In genomic region chr17:80213651-80213975, GRCh38 we compare ENCODE assay signal across 16 cellular contexts. TPM values are rescaled to one million over a fixed set of nuclear protein-coding genes. Genes with fewer than 3 reads are reported as not detected.
"Had no signal": no experiment of that assay in that cellular context is flagged by ENCODE, and none has a peak within 500 bp of the region (broad histone marks: within the 10 kb centered on the region; RNA-seq: fewer than 3 reads in every experiment).

No MANE protein-coding gene starts in this region.

- H3K27ac ChIP-seq: foreskin keratinocyte, hepatocyte, parathyroid adenoma, prostate gland, sigmoid colon, testis had no signal

- H3K27me3 ChIP-seq: foreskin keratinocyte, hepatocyte, sigmoid colon, testis, tibial nerve had no signal

- H3K4me3 ChIP-seq: hepatocyte, prostate gland, sigmoid colon, skin epidermis, testis, tibial nerve had no signal

- H3K27ac Mint-ChIP-seq: nephron; stimulated activated naive CD8-positive, alpha-beta T cell treated with anti-CD3 and anti-CD28 coated beads, Interleukin-15, Interleukin-2, amounts not matched to agents 100 ng/mL and 50 ng/mL, for 24 hours had no signal

- H3K4me3 Mint-ChIP-seq: naive B cell; nephron; stimulated activated naive CD8-positive, alpha-beta T cell treated with anti-CD3 and anti-CD28 coated beads, Interleukin-15, Interleukin-2, amounts not matched to agents 100 ng/mL and 50 ng/mL, for 24 hours had no signal

- ATAC-seq: foreskin keratinocyte had no signal

- H3K4me1 ChIP-seq: foreskin keratinocyte, parathyroid adenoma, prostate gland, testis had no signal

- H3K9me3 Mint-ChIP-seq: naive B cell; nephron; stimulated activated naive CD8-positive, alpha-beta T cell treated with anti-CD3 and anti-CD28 coated beads, Interleukin-15, Interleukin-2, amounts not matched to agents 100 ng/mL and 50 ng/mL, for 24 hours had no signal

- H3K4me2 ChIP-seq: hepatocyte had no signal

- DNase-seq: cerebellar nuclear complex; dermis blood vessel endothelial cell; foreskin keratinocyte; kidney glomerular epithelial cell; mesendoderm; sigmoid colon; stimulated activated CD4-positive, alpha-beta T cell treated with anti-CD3 and anti-CD28 coated beads, Interleukin-12 subunit alpha, Interleukin-12 subunit beta, amount 100 ng/mL, for 4 hours; testis had no signal

- H3K9ac ChIP-seq: parathyroid adenoma had no signal

- H3K27me3 Mint-ChIP-seq: naive B cell; stimulated activated naive CD8-positive, alpha-beta T cell treated with anti-CD3 and anti-CD28 coated beads, Interleukin-15, Interleukin-2, amounts not matched to agents 100 ng/mL and 50 ng/mL, for 24 hours had no signal

- H3K9me3 ChIP-seq: prostate gland, sigmoid colon, testis, tibial nerve had no signal

RNA-seq across cellular contexts. Expression of gene CARD14, which starts 43.8 kb away (rescaled TPM):
- total RNA-seq: sigmoid colon had no signal
